In genomic region chr10:68305889-68306288, GRCh38 we compare ENCODE assay signal across 18 cellular contexts. TPM values are rescaled to one million over a fixed set of nuclear protein-coding genes. Genes with fewer than 3 reads are reported as not detected.
DNase-seq lines count a peak whose midpoint lies in the region; ATAC-seq and TF ChIP-seq lines count a peak whose summit lies in the region.
"Had no signal": no experiment of that assay in that cellular context is flagged by ENCODE, and none has a peak within 500 bp of the region (broad histone marks: within the 10 kb centered on the region; RNA-seq: fewer than 3 reads in every experiment).

No MANE protein-coding gene starts in this region.

- no peak overlapping the region for H2AFZ ChIP-seq in trophoblast cell (ENCODE audit: insufficient read depth, low read length, poor library complexity)

- no peak overlapping the region for H3K4ac ChIP-seq in trophoblast cell (ENCODE audit: low read depth, low read length)

- no peaks in the 10 kb centered on the region for H3K9me3 Mint-ChIP-seq in Caco-2 (ENCODE audit: unreplicated experiment)

- H3K9me3 ChIP-seq in Caco-2 (no peaks in the 10 kb centered on the region), body of pancreas (no peaks in the 10 kb centered on the region), mucosa of rectum (ENCODE audit: control insufficient read depth in 2 of 2, low read length in 2 of 2) (no peaks in the 10 kb centered on the region), stomach (no peaks in the 10 kb centered on the region), trophoblast cell (ENCODE audit: insufficient read depth, low read depth, low read length) (no peaks in the 10 kb centered on the region)

- intact Hi-C loops in Caco-2 (cut with micrococcal nuclease; ENCODE audit: unreplicated experiment) (loop anchor here (1.0 to 10.0 kb wide), 2 partner anchors 25 to 521 kb away; no protein-coding TSS in a partner anchor), body of pancreas (cut with DNase I) (loop anchor here (10.0 kb wide), 1 partner anchor 91 kb away; no protein-coding TSS in a partner anchor), stomach (cut with DNase I; ENCODE audit: low total_unique reads) (no loop called here)

- no peak overlapping the region for H2BK120ac ChIP-seq in trophoblast cell (ENCODE audit: insufficient read depth, low read length, poor library complexity)

- H3K4me1 ChIP-seq in Caco-2 (peaks cover 24% of the 10 kb centered on the region), body of pancreas (peaks cover 47% of the 10 kb centered on the region), mucosa of rectum (ENCODE audit: control insufficient read depth in 2 of 2, insufficient read depth in 2 of 2, low read length in 2 of 2) (peaks cover 8 to 24% of the 10 kb centered on the region in 2 donors), stomach (peaks cover 7 to 43% (median 18%) of the 10 kb centered on the region in 4 donors), trophoblast cell (ENCODE audit: control insufficient read depth in 1 of 2, insufficient read depth in 2 of 2, low read length in 2 of 2) (no peaks in the 10 kb centered on the region)

- H3K4me3 Mint-ChIP-seq in Caco-2 (ENCODE audit: unreplicated experiment) = peak overlapping the region; percentile 42

- WGBS in body of pancreas, 2 donors = 0 to 19% methylated on average over 1 of the region's 1 CpG
- 0 to 37% (median 12%) methylated on average over 1 of the region's 1 CpG for WGBS in stomach, 5 donors
- WGBS in trophoblast cell (ENCODE audit: extremely low coverage, insufficient coverage, insufficient read length) = no CpG with 5 or more reads among the region's 1 CpG

- H3K27me3 ChIP-seq in Caco-2 (replicated peaks; ENCODE audit: control insufficient read depth, insufficient read depth, low read length) (no peaks in the 10 kb centered on the region), body of pancreas (no peaks in the 10 kb centered on the region), mucosa of rectum (ENCODE audit: control insufficient read depth in 2 of 2, insufficient read depth in 2 of 2, low read length in 2 of 2) (no peaks in the 10 kb centered on the region), stomach (no peaks in the 10 kb centered on the region), trophoblast cell (ENCODE audit: insufficient read depth, low read length) (no peaks in the 10 kb centered on the region)

- no peak overlapping the region for H4K8ac ChIP-seq in trophoblast cell (ENCODE audit: low read depth, low read length)

- TF ChIP-seq POLR2A in body of pancreas (IDR thresholded peaks at IDR 0.05) (no peak), stomach (IDR thresholded peaks at IDR 0.05) (no peak)

- peaks cover 23% of the 10 kb centered on the region for H3K4me1 Mint-ChIP-seq in Caco-2 (ENCODE audit: low read depth, unreplicated experiment)

- H3K79me1 ChIP-seq in trophoblast cell (ENCODE audit: low read length) = no peaks in the 10 kb centered on the region

- DNase-seq in Caco-2 = no peak
- no peak for DNase-seq in body of pancreas
- DNase-seq in stomach = no peak
- DNase-seq in trophoblast cell = no peak
- no peak for DNase-seq in NCI-H345 (lab: John Stamatoyannopoulos, UW)
- DNase-seq: ACHN, AML-193, COR-L47, EL, MV-4-11, NCI-H1417, NCI-H187 treated with DMSO at 0.1 percent for 48 hours, NCI-H446, NCI-H69 had no signal

- H3K18ac ChIP-seq in trophoblast cell (ENCODE audit: low read length) = no peak overlapping the region

- POLR2A ChIA-PET in Caco-2 (lab: Charles Lee) = no interaction called here

- H3K79me2 ChIP-seq in trophoblast cell (ENCODE audit: control insufficient read depth, insufficient read depth, low read length, poor library complexity) = no peaks in the 10 kb centered on the region

- no peak overlapping the region for H2AK5ac ChIP-seq in trophoblast cell (ENCODE audit: low read length)

- H3K36me3 Mint-ChIP-seq in Caco-2 (ENCODE audit: insufficient read depth, unreplicated experiment) = no peaks in the 10 kb centered on the region

- H3K27me3 Mint-ChIP-seq in Caco-2 (ENCODE audit: insufficient read depth, unreplicated experiment) = no peaks in the 10 kb centered on the region

- peak overlapping the region; percentile 21 to 83 (median 64) for H3K27ac ChIP-seq in body of pancreas
- no peak overlapping the region for H3K27ac ChIP-seq in mucosa of rectum (ENCODE audit: low read depth in 2 of 2, low read length in 2 of 2)
- peak overlapping the region; percentile 59 to 75 (median 63) for H3K27ac ChIP-seq in stomach
- no peak overlapping the region for H3K27ac ChIP-seq in trophoblast cell (ENCODE audit: low read depth, low read length)
- H3K27ac ChIP-seq: HL-60, RWPE1 had no signal

- H2BK12ac ChIP-seq in trophoblast cell (ENCODE audit: low read length) = no peak overlapping the region

- no peak for ATAC-seq in body of pancreas
- no peak for ATAC-seq in GM18868 (IDR thresholded peaks at IDR 0.05; ENCODE audit: unreplicated experiment)

- TF ChIP-seq CTCF in Caco-2 (IDR thresholded peaks at IDR 0.05; ENCODE audit: insufficient read depth in 1 of 2, low read depth in 1 of 2, low read length in 1 of 2, severe bottlenecking in 1 of 2, unreplicated experiment in 1 of 2) (no peak), body of pancreas (IDR thresholded peaks at IDR 0.05) (no peak), stomach (IDR thresholded peaks at IDR 0.05) (no peak)

- BruUV-seq in Caco-2 (replicated peaks; lab: Mats Ljungman, UMichigan) = no TSS peak

- H3K14ac ChIP-seq in trophoblast cell (ENCODE audit: low read length) = no peak overlapping the region

- H2BK5ac ChIP-seq in trophoblast cell (ENCODE audit: low read depth, low read length, poor library complexity) = no peak overlapping the region

- H3K23ac ChIP-seq in trophoblast cell (ENCODE audit: low read length) = no peak overlapping the region

- CTCF ChIA-PET in Caco-2 (lab: Charles Lee) = interaction anchor here (2.0 kb wide), 1 partner anchor 93 kb away, joined by 7 read pairs; no protein-coding TSS in a partner anchor

- peak overlapping the region; percentile 26; the same call in 1 of the 2 replicates for H3K4me3 ChIP-seq in Caco-2 (ENCODE audit: low read depth, low read length)
- H3K4me3 ChIP-seq in body of pancreas = peak overlapping the region in 1 of 2 donors; percentile 39
- peak overlapping the region; percentile 72 for H3K4me3 ChIP-seq in mucosa of rectum (ENCODE audit: low read length in 2 of 2)
- H3K4me3 ChIP-seq in stomach = peak overlapping the region; percentile 26 to 32 (median 30)
- no peak overlapping the region for H3K4me3 ChIP-seq in trophoblast cell (ENCODE audit: low read depth, low read length)

- H3K9ac ChIP-seq in mucosa of rectum (ENCODE audit: low read depth in 1 of 2, low read length in 2 of 2) (peak overlapping the region in 1 of 2 donors; percentile 43), trophoblast cell (ENCODE audit: low read length) (no peak overlapping the region)

- no peak overlapping the region for H4K12ac ChIP-seq in trophoblast cell (ENCODE audit: low read depth, low read length)

- TF ChIP-seq EP300 in stomach (IDR thresholded peaks at IDR 0.05) = no peak

- H3K27ac Mint-ChIP-seq in Caco-2 (ENCODE audit: unreplicated experiment) = no peak overlapping the region

- no peak overlapping the region for H3K4me2 ChIP-seq in trophoblast cell (ENCODE audit: low read length)

- no peaks in the 10 kb centered on the region for H3K36me3 ChIP-seq in Caco-2 (ENCODE audit: control insufficient read depth, insufficient read depth, low read length)
- no peaks in the 10 kb centered on the region for H3K36me3 ChIP-seq in body of pancreas (replicated peaks in 1 of 2; ENCODE audit: insufficient read depth in 1 of 2, low read depth in 2 of 2)
- H3K36me3 ChIP-seq in mucosa of rectum (ENCODE audit: control insufficient read depth in 2 of 2, insufficient read depth in 2 of 2, low read length in 2 of 2) = no peaks in the 10 kb centered on the region
- no peaks in the 10 kb centered on the region for H3K36me3 ChIP-seq in stomach
- no peaks in the 10 kb centered on the region for H3K36me3 ChIP-seq in trophoblast cell (ENCODE audit: control insufficient read depth in 1 of 2, insufficient read depth in 2 of 2, low read length in 2 of 2)

- no peak overlapping the region for H4K91ac ChIP-seq in trophoblast cell (ENCODE audit: low read depth, low read length)

RNA-seq across cellular contexts. Expression of gene HNRNPH3, which starts 26.0 kb away (rescaled TPM):
- total RNA-seq in Caco-2 (2022) (262 and 283 TPM in 2 replicates), body of pancreas (10 to 100 TPM; 24.1 to 27.7 TPM), stomach (100 to 1,000 TPM in 1 of 5 donors, 10 to 100 TPM in 4; 29.8 to 206 (median 65.2) TPM)
- 100 to 1,000 TPM; 108 to 122 (median 108) TPM for polyA plus RNA-seq in stomach
- 169 and 182 TPM in 2 replicates for polyA plus RNA-seq in trophoblast cell (2013)

RNA-seq across cellular contexts. Expression of gene PBLD, which starts 26.8 kb away (rescaled TPM):
- total RNA-seq in Caco-2 (2022) (13.2 and 15.3 TPM in 2 replicates), body of pancreas (10 to 100 TPM; 32.2 to 41.2 TPM), stomach (10 to 100 TPM; 19.3 to 43.6 (median 25.9) TPM)
- polyA plus RNA-seq in stomach = 10 to 100 TPM; 10.7 to 36.0 (median 35.0) TPM
- polyA plus RNA-seq in trophoblast cell (2013) = 2.2 and 2.6 TPM in 2 replicates

Comparison
In these comparisons a context has a peak if more than half of its experiments do, and no peak if none do; other contexts are left out.
1. H3K27ac ChIP-seq: peak in body of pancreas (4 of 4) and stomach (5 of 5); none in mucosa of rectum (0 of 2) and trophoblast cell (single experiment).